ENCODE assay signal across 9 cellular contexts in the genomic region with DNA sequence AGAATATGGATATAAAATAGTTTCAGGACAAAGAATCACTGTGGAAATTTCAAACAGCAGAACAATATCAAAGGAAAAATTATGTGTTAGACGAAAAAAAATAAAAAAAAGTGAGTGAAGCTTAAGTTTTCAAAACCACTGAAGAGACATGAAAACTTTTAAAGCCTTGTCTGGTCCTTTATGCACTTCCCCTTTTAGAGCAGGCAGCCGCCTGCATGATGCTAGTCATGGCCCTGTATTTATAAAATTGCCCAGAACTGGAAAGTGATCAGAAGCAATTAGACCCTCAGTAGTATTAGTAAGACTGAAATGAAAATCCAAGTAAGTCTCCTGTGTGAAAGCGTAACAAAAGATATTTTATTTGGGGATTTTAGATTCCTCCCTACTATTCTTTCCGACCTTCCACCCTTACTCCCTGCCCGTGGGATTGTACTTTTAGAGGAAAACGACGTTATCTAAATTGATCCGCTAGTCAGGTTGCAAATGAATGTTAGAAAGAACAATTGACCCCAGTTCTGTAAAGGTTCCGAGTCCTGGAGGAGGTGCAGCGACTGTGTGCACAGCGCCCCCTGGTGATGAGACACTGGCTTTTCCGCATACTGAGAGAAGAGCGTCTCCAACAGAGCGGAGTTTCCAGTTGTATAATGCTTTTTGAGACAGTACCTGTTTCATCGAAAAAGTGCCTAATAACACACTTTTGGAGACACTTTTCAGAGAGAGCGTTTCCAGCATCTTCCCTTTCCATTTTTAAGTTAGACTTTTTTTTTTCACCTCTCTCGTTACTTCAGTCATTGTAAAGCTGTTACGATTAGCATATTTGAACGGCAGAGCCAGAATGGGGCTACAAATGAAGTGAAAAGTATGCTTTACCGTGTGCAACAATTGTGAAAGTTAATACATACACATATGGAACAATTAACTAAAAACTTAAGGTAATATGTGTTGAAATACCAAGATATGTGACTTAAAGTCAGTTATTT. TPM values are rescaled to one million over a fixed set of nuclear protein-coding genes. Genes with fewer than 3 reads are reported as not detected.
DNase-seq lines count a peak whose midpoint lies in the region; ATAC-seq, FAIRE-seq and TF ChIP-seq lines count a peak whose summit lies in the region.
"Had no signal": no experiment of that assay in that cellular context is flagged by ENCODE, and none has a peak within 500 bp of the region (broad histone marks: within the 10 kb centered on the region; RNA-seq: fewer than 3 reads in every experiment).

No MANE protein-coding gene starts in this region.

- H3K27me3 ChIP-seq in gastroesophageal sphincter (no peaks in the 10 kb centered on the region), small intestine (ENCODE audit: control insufficient read depth in 2 of 2, insufficient read depth in 2 of 2, low read length in 2 of 2) (no peaks in the 10 kb centered on the region)

- no peak for FAIRE-seq in small intestine (lab: Jason Lieb, UNC)
- FAIRE-seq: G401.6 had no signal

- TF ChIP-seq POLR2A in gastroesophageal sphincter (IDR thresholded peaks at IDR 0.05): no peak

- TF ChIP-seq EP300 in gastroesophageal sphincter (IDR thresholded peaks at IDR 0.05): no peak

- 67 to 81% methylated on average over 17 to 20 of the region's 20 CpGs for WGBS in gastroesophageal sphincter (ENCODE audit: low coverage in 1 of 2), 2 donors
- WGBS in small intestine, 3 donors: 77 to 85% (median 81%) methylated on average over 20 of the region's 20 CpGs

- H3K4me1 ChIP-seq in gastroesophageal sphincter (no peaks in the 10 kb centered on the region), small intestine (ENCODE audit: control insufficient read depth in 2 of 2, insufficient read depth in 1 of 2, low read depth in 1 of 2, low read length in 1 of 2) (no peaks in the 10 kb centered on the region)

- H3K4me3 ChIP-seq in gastroesophageal sphincter: no peak overlapping the region
- no peak overlapping the region for H3K4me3 ChIP-seq in small intestine (ENCODE audit: low read depth in 1 of 2, low read length in 2 of 2)

- H3K27ac ChIP-seq in gastroesophageal sphincter (no peak overlapping the region), small intestine (ENCODE audit: low read depth in 1 of 2, low read length in 1 of 2) (no peak overlapping the region)

- peak; percentile 14 to 54 (median 42) for TF ChIP-seq CTCF in gastroesophageal sphincter (IDR thresholded peaks at IDR 0.05)

- DNase-seq in NCI-H524 (lab: John Stamatoyannopoulos, UW): peak; percentile 7 to 54
- DNase-seq in NCI-H524 treated with DMSO at 0.1 percent for 48 hours (lab: John Stamatoyannopoulos, UW): no peak
- DNase-seq in small intestine: peak; percentile 52

- ATAC-seq in HG02885 (IDR thresholded peaks at IDR 0.05; ENCODE audit: poor library complexity, unreplicated experiment) (peak; percentile 58), SK-N-SH treated with all-trans-retinoic acid at 6 μM for 48 hours (peak; percentile 86), gastroesophageal sphincter (no peak), GM19023 (IDR thresholded peaks at IDR 0.05; ENCODE audit: unreplicated experiment) (no peak), GM21723 (IDR thresholded peaks at IDR 0.05; ENCODE audit: unreplicated experiment) (no peak)

- no peaks in the 10 kb centered on the region for H3K36me3 ChIP-seq in gastroesophageal sphincter
- H3K36me3 ChIP-seq in small intestine (ENCODE audit: control insufficient read depth in 2 of 2, insufficient read depth in 2 of 2, low read length in 2 of 2): peaks cover 0 to 2% of the 10 kb centered on the region in 2 donors

- H3K9me3 ChIP-seq in gastroesophageal sphincter: no peaks in the 10 kb centered on the region
- no peaks in the 10 kb centered on the region for H3K9me3 ChIP-seq in small intestine (ENCODE audit: control insufficient read depth, low read depth)

TF ChIP-seq in SK-N-SH treated with all-trans-retinoic acid at 6 μM for 48 hours, 23 proteins besides CTCF, POLR2A, EP300 and RAD21:
- TF ChIP-seq, protein P1, sequence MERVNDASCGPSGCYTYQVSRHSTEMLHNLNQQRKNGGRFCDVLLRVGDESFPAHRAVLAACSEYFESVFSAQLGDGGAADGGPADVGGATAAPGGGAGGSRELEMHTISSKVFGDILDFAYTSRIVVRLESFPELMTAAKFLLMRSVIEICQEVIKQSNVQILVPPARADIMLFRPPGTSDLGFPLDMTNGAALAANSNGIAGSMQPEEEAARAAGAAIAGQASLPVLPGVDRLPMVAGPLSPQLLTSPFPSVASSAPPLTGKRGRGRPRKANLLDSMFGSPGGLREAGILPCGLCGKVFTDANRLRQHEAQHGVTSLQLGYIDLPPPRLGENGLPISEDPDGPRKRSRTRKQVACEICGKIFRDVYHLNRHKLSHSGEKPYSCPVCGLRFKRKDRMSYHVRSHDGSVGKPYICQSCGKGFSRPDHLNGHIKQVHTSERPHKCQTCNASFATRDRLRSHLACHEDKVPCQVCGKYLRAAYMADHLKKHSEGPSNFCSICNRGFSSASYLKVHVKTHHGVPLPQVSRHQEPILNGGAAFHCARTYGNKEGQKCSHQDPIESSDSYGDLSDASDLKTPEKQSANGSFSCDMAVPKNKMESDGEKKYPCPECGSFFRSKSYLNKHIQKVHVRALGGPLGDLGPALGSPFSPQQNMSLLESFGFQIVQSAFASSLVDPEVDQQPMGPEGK (CRISPR knock-in tag; IDR thresholded peaks at IDR 0.05; ENCODE audit: borderline replicate concordance): no peak
- TF ChIP-seq BACH2 (CRISPR knock-in tag; IDR thresholded peaks at IDR 0.05; ENCODE audit: borderline replicate concordance) (no peak), ISL1 (CRISPR knock-in tag; IDR thresholded peaks at IDR 0.05) (no peak), ZFP30 (CRISPR knock-in tag; IDR thresholded peaks at IDR 0.05) (no peak), TCF4 (CRISPR knock-in tag; IDR thresholded peaks at IDR 0.05; ENCODE audit: borderline replicate concordance) (no peak), GLIS3 (CRISPR knock-in tag; IDR thresholded peaks at IDR 0.05) (no peak), TOX (CRISPR knock-in tag; IDR thresholded peaks at IDR 0.05; ENCODE audit: borderline replicate concordance) (no peak), ZNF565 (CRISPR knock-in tag; conservative IDR thresholded peaks at IDR 0.05; ENCODE audit: low read depth) (no peak)
- TF ChIP-seq, protein P2, sequence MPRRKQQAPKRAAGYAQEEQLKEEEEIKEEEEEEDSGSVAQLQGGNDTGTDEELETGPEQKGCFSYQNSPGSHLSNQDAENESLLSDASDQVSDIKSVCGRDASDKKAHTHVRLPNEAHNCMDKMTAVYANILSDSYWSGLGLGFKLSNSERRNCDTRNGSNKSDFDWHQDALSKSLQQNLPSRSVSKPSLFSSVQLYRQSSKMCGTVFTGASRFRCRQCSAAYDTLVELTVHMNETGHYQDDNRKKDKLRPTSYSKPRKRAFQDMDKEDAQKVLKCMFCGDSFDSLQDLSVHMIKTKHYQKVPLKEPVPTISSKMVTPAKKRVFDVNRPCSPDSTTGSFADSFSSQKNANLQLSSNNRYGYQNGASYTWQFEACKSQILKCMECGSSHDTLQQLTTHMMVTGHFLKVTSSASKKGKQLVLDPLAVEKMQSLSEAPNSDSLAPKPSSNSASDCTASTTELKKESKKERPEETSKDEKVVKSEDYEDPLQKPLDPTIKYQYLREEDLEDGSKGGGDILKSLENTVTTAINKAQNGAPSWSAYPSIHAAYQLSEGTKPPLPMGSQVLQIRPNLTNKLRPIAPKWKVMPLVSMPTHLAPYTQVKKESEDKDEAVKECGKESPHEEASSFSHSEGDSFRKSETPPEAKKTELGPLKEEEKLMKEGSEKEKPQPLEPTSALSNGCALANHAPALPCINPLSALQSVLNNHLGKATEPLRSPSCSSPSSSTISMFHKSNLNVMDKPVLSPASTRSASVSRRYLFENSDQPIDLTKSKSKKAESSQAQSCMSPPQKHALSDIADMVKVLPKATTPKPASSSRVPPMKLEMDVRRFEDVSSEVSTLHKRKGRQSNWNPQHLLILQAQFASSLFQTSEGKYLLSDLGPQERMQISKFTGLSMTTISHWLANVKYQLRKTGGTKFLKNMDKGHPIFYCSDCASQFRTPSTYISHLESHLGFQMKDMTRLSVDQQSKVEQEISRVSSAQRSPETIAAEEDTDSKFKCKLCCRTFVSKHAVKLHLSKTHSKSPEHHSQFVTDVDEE (CRISPR knock-in tag; IDR thresholded peaks at IDR 0.05): no peak

RNA-seq across cellular contexts. Expression of a gene that starts 12.4 kb away (rescaled TPM):
- 10 to 100 TPM; 11.8 to 59.1 (median 45.1) TPM for total RNA-seq in gastroesophageal sphincter
- 100 to 1,000 TPM in 1 of 3 donors, 10 to 100 TPM in 2; 34.7 to 290 (median 63.5) TPM for polyA plus RNA-seq in small intestine

Comparison
In these comparisons a context has a peak if more than half of its experiments do, and no peak if none do; other contexts are left out.
1. ATAC-seq: peak in HG02885 (single experiment) and SK-N-SH treated with all-trans-retinoic acid at 6 μM for 48 hours (single experiment); none in gastroesophageal sphincter (single experiment), GM19023 (single experiment) and GM21723 (single experiment).